ENCODE assay signal across 12 cellular contexts in the genomic region with DNA sequence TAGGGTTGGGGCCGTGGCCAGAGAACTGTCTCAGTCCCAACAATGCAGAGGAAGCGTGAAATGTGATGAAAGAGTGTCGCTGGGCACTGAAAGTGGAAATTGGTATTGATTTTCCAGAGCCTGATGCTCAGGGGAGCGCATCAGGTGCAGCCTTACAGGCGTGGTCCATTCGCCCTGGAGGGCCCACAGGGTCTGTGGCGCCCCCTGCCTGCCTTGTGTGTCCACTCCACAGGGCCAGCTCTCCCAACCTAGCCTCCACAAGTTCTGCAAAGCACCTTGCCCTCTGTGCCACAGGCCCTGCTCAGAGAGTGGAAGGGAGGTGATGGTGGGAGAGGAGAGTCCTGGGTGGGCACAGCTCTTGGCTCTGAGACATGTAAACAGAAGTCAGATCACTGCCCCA. TPM values are rescaled to one million over a fixed set of nuclear protein-coding genes. Genes with fewer than 3 reads are reported as not detected.
DNase-seq lines count a peak whose midpoint lies in the region; ATAC-seq and TF ChIP-seq lines count a peak whose summit lies in the region.
"Had no signal": no experiment of that assay in that cellular context is flagged by ENCODE, and none has a peak within 500 bp of the region (broad histone marks: within the 10 kb centered on the region; RNA-seq: fewer than 3 reads in every experiment).

No MANE protein-coding gene starts in this region.

- TF ChIP-seq CTCF in heart left ventricle (IDR thresholded peaks at IDR 0.05): peak in 7 of 12 donors; percentile 11 to 43 (median 30)
- TF ChIP-seq CTCF in IMR-90 (conservative IDR thresholded peaks at IDR 0.05; ENCODE audit: low read depth, low read length): no peak
- peak; percentile 23 for TF ChIP-seq CTCF in choroid plexus epithelial cell (conservative IDR thresholded peaks at IDR 0.05; ENCODE audit: low read depth, low read length)

- intact Hi-C loops in heart left ventricle (cut with DNase I): loop anchor here in 2 of 10 donors (10.0 kb wide), 1 partner anchor 94 kb away; no protein-coding TSS in a partner anchor
- intact Hi-C loops in Right ventricle myocardium inferior (cut with DNase I): loop anchor here (10.0 kb wide), 1 partner anchor 94 kb away; no protein-coding TSS in a partner anchor
- intact Hi-C loops in IMR-90 (cut with micrococcal nuclease): no loop called here

- no peaks in the 10 kb centered on the region for H3K9me3 Mint-ChIP-seq in stimulated activated naive CD8-positive, alpha-beta T cell treated with anti-CD3 and anti-CD28 coated beads, Interleukin-15, amount 100 ng/mL, for 72 hours
- H3K9me3 Mint-ChIP-seq: activated T-cell treated with anti-CD3 and anti-CD28 coated beads, Interleukin-2, amount 50 U/mL, for 24 hours; T-helper 2 cell treated with Interferon-gamma antibody and Interleukin-4, amounts not matched to agents 5 μg/mL and 100 μg/mL, for 36 hours had no signal

- H3K27me3 Mint-ChIP-seq in stimulated activated naive CD8-positive, alpha-beta T cell treated with anti-CD3 and anti-CD28 coated beads, Interleukin-15, amount 100 ng/mL, for 72 hours: peaks cover 21% of the 10 kb centered on the region

- no TSS peak for BruUV-seq in IMR-90 (replicated peaks; lab: Mats Ljungman, UMichigan)

- POLR2A ChIA-PET in IMR-90 (lab: Charles Lee; ENCODE audit: unreplicated experiment): no interaction called here

- H3K27me3 ChIP-seq in heart left ventricle (peaks cover 0 to 6% (median 0%) of the 10 kb centered on the region in 9 donors), IMR-90 (ENCODE audit: control insufficient read depth, insufficient read depth, low read length) (peaks cover 42% of the 10 kb centered on the region), trophoblast cell (ENCODE audit: insufficient read depth, low read length) (no peaks in the 10 kb centered on the region)

- H3K4ac ChIP-seq in IMR-90 (ENCODE audit: low read depth, low read length): no peak overlapping the region
- H3K4ac ChIP-seq in trophoblast cell (ENCODE audit: low read depth, low read length): no peak overlapping the region

- DNase-seq in heart left ventricle: no peak
- DNase-seq in Right ventricle myocardium inferior (ENCODE audit: missing footprints): no peak
- no peak for DNase-seq in IMR-90
- no peak for DNase-seq in choroid plexus epithelial cell (ENCODE audit: low read depth)
- DNase-seq in stimulated activated naive CD8-positive, alpha-beta T cell treated with anti-CD3 and anti-CD28 coated beads, Interleukin-15, amount 100 ng/mL, for 72 hours: no peak
- no peak for DNase-seq in trophoblast cell
- no peak for DNase-seq in kidney tubule cell (ENCODE audit: low spot score)
- DNase-seq: activated T-cell treated with anti-CD3 and anti-CD28 coated beads, Interleukin-2, amount 50 U/mL, for 24 hours; NCI-H510A treated with DMSO at 0.1 percent for 48 hours; stimulated activated naive CD4-positive, alpha-beta T cell had no signal

- no peak for TF ChIP-seq RAD21 in IMR-90 (IDR thresholded peaks at IDR 0.05; ENCODE audit: low read length)

- H4K91ac ChIP-seq in IMR-90 (ENCODE audit: insufficient read depth, low read depth, low read length) (no peak overlapping the region), trophoblast cell (ENCODE audit: low read depth, low read length) (no peak overlapping the region)

- WGBS in heart left ventricle, 4 donors: 47 to 61% (median 56%) methylated on average over 7 of the region's 7 CpGs
- 71% methylated on average over 4 of the region's 7 CpGs; no CpG with 5 or more reads in 1 of the 2 experiments for WGBS in IMR-90 (ENCODE audit: extremely low coverage in 2 of 2, insufficient read length in 1 of 2), 2 experiments
- WGBS in trophoblast cell (ENCODE audit: extremely low coverage, insufficient coverage, insufficient read length): no CpG with 5 or more reads among the region's 7 CpGs

- no peaks in the 10 kb centered on the region for H3K9me1 ChIP-seq in IMR-90 (ENCODE audit: insufficient read depth, low read length)

- H3K4me1 ChIP-seq in heart left ventricle: no peaks in the 10 kb centered on the region
- H3K4me1 ChIP-seq in IMR-90 (ENCODE audit: control insufficient read depth, insufficient read depth, low read length): no peaks in the 10 kb centered on the region
- H3K4me1 ChIP-seq in trophoblast cell (ENCODE audit: control insufficient read depth in 1 of 2, insufficient read depth in 2 of 2, low read length in 2 of 2): no peaks in the 10 kb centered on the region

- H4K5ac ChIP-seq in IMR-90 (ENCODE audit: low read depth, low read length): no peak overlapping the region

- ATAC-seq in heart left ventricle (peak in 1 of 4 donors; percentile 52), Right ventricle myocardium inferior (no peak), IMR-90 (ENCODE audit: low read depth) (no peak), HG03045 (IDR thresholded peaks at IDR 0.05; ENCODE audit: unreplicated experiment) (no peak)
- peak; percentile 44 for ATAC-seq in stimulated activated naive CD8-positive, alpha-beta T cell treated with anti-CD3 and anti-CD28 coated beads, Interleukin-15, amount 100 ng/mL, for 72 hours

- H4K20me1 ChIP-seq in IMR-90 (ENCODE audit: insufficient read depth, low read length): no peaks in the 10 kb centered on the region

- TF ChIP-seq POLR2A in heart left ventricle (IDR thresholded peaks at IDR 0.05): no peak
- TF ChIP-seq POLR2A in IMR-90 (IDR thresholded peaks at IDR 0.05; ENCODE audit: low read depth, low read length): no peak

- H3K4me2 ChIP-seq in IMR-90 (ENCODE audit: low read depth, low read length): no peak overlapping the region
- no peak overlapping the region for H3K4me2 ChIP-seq in trophoblast cell (ENCODE audit: low read length)

- H2AK5ac ChIP-seq in IMR-90 (ENCODE audit: low read depth, low read length): no peak overlapping the region
- no peak overlapping the region for H2AK5ac ChIP-seq in trophoblast cell (ENCODE audit: low read length)

- H4K12ac ChIP-seq in trophoblast cell (ENCODE audit: low read depth, low read length): no peak overlapping the region

- H2BK5ac ChIP-seq in IMR-90 (ENCODE audit: low read depth, low read length, poor library complexity, severe bottlenecking) (no peak overlapping the region), trophoblast cell (ENCODE audit: low read depth, low read length, poor library complexity) (no peak overlapping the region)

- H3K36me3 ChIP-seq in heart left ventricle: no peaks in the 10 kb centered on the region
- no peaks in the 10 kb centered on the region for H3K36me3 ChIP-seq in IMR-90 (ENCODE audit: control insufficient read depth, insufficient read depth, low read length)
- no peaks in the 10 kb centered on the region for H3K36me3 ChIP-seq in trophoblast cell (ENCODE audit: control insufficient read depth in 1 of 2, insufficient read depth in 2 of 2, low read length in 2 of 2)

- H2AK9ac ChIP-seq in IMR-90 (replicated peaks; ENCODE audit: low read depth, low read length, poor library complexity): no peak overlapping the region

- H3K14ac ChIP-seq in IMR-90 (replicated peaks; ENCODE audit: low read depth, low read length) (no peak overlapping the region), trophoblast cell (ENCODE audit: low read length) (no peak overlapping the region)

- in situ Hi-C loops in IMR-90 (cut with MboI; ENCODE audit: low sequenced_read_pairs): no loop called here

- H3K27ac ChIP-seq in heart left ventricle (no peak overlapping the region), IMR-90 (ENCODE audit: insufficient read depth, low read length) (no peak overlapping the region), trophoblast cell (ENCODE audit: low read depth, low read length) (no peak overlapping the region)

- no peak overlapping the region for H3K27ac Mint-ChIP-seq in stimulated activated naive CD8-positive, alpha-beta T cell treated with anti-CD3 and anti-CD28 coated beads, Interleukin-15, amount 100 ng/mL, for 72 hours
- H3K27ac Mint-ChIP-seq: activated T-cell treated with anti-CD3 and anti-CD28 coated beads, Interleukin-2, amount 50 U/mL, for 24 hours; T-helper 2 cell treated with Interferon-gamma antibody and Interleukin-4, amounts not matched to agents 5 μg/mL and 100 μg/mL, for 36 hours had no signal

- H2BK120ac ChIP-seq in IMR-90 (ENCODE audit: low read depth, low read length): no peak overlapping the region
- no peak overlapping the region for H2BK120ac ChIP-seq in trophoblast cell (ENCODE audit: insufficient read depth, low read length, poor library complexity)

- H3K79me1 ChIP-seq in IMR-90 (ENCODE audit: low read depth in 1 of 2, low read length in 2 of 2) (no peaks in the 10 kb centered on the region), trophoblast cell (ENCODE audit: low read length) (no peaks in the 10 kb centered on the region)

- no peak overlapping the region for H3K4me3 Mint-ChIP-seq in stimulated activated naive CD8-positive, alpha-beta T cell treated with anti-CD3 and anti-CD28 coated beads, Interleukin-15, amount 100 ng/mL, for 72 hours
- H3K4me3 Mint-ChIP-seq: activated T-cell treated with anti-CD3 and anti-CD28 coated beads, Interleukin-2, amount 50 U/mL, for 24 hours; T-helper 2 cell treated with Interferon-gamma antibody and Interleukin-4, amounts not matched to agents 5 μg/mL and 100 μg/mL, for 36 hours had no signal

- dilution Hi-C loops in IMR-90 (cut with HindIII; ENCODE audit: low sequenced_read_pairs, unreplicated experiment): no loop called here

- no peak overlapping the region for H2BK20ac ChIP-seq in IMR-90 (ENCODE audit: low read depth, low read length)

- no peak overlapping the region for H3K4me3 ChIP-seq in heart left ventricle
- H3K4me3 ChIP-seq in IMR-90 (ENCODE audit: insufficient read depth, low read depth, low read length): no peak overlapping the region
- H3K4me3 ChIP-seq in choroid plexus epithelial cell (ENCODE audit: low read depth, low read length): no peak overlapping the region
- H3K4me3 ChIP-seq in trophoblast cell (ENCODE audit: low read depth, low read length): no peak overlapping the region

- H4K8ac ChIP-seq in IMR-90 (ENCODE audit: low read depth in 2 of 2, low read length in 2 of 2) (no peak overlapping the region), trophoblast cell (ENCODE audit: low read depth, low read length) (no peak overlapping the region)

- H3K4me1 Mint-ChIP-seq in stimulated activated naive CD8-positive, alpha-beta T cell treated with anti-CD3 and anti-CD28 coated beads, Interleukin-15, amount 100 ng/mL, for 72 hours: no peaks in the 10 kb centered on the region

- H3K79me2 ChIP-seq in trophoblast cell (ENCODE audit: control insufficient read depth, insufficient read depth, low read length, poor library complexity): no peaks in the 10 kb centered on the region

- CTCF ChIA-PET in IMR-90 (lab: Yijun Ruan, JAX): no interaction called here

- no peak overlapping the region for H3K23ac ChIP-seq in IMR-90 (ENCODE audit: low read depth, low read length)
- H3K23ac ChIP-seq in trophoblast cell (ENCODE audit: low read length): no peak overlapping the region

- H2BK12ac ChIP-seq in trophoblast cell (ENCODE audit: low read length): no peak overlapping the region

- H2BK15ac ChIP-seq in IMR-90 (ENCODE audit: low read depth, low read length): no peak overlapping the region

- H3K9ac ChIP-seq in IMR-90 (ENCODE audit: low read depth, low read length): no peak overlapping the region
- H3K9ac ChIP-seq in trophoblast cell (ENCODE audit: low read length): no peak overlapping the region

- H3K18ac ChIP-seq in IMR-90 (ENCODE audit: low read depth, low read length) (no peak overlapping the region), trophoblast cell (ENCODE audit: low read length) (no peak overlapping the region)

- no peak overlapping the region for H3K56ac ChIP-seq in IMR-90 (ENCODE audit: extremely low read depth, insufficient read depth, low read length)

- H2AFZ ChIP-seq in IMR-90 (replicated peaks; ENCODE audit: low read length, poor library complexity): peak overlapping the region; percentile 32
- H2AFZ ChIP-seq in trophoblast cell (ENCODE audit: insufficient read depth, low read length, poor library complexity): no peak overlapping the region

- no peaks in the 10 kb centered on the region for H3K9me3 ChIP-seq in heart left ventricle
- H3K9me3 ChIP-seq in IMR-90 (ENCODE audit: control insufficient read depth, insufficient read depth, low read length): no peaks in the 10 kb centered on the region
- H3K9me3 ChIP-seq in trophoblast cell (ENCODE audit: insufficient read depth, low read depth, low read length): peaks cover 2% of the 10 kb centered on the region

RNA-seq across cellular contexts. Expression of a gene that starts 54.9 kb away (rescaled TPM):
- 1 to 10 TPM in 6 of 9 donors, under 1 TPM in 2, not detected in 1; 0.75 to 4.1 (median 2.4) TPM for total RNA-seq in heart left ventricle
- polyA plus RNA-seq in heart left ventricle: 1 to 10 TPM in 1 of 2 donors, under 1 TPM in 1; 0.42 to 2.2 TPM
- total RNA-seq in Right ventricle myocardium inferior: 3.6 TPM
- total RNA-seq in IMR-90 (2012; rRNA removed): not detected in 2 replicates
- polyA plus RNA-seq in IMR-90 (2012; rRNA removed): not detected in 2 replicates
- polyA plus RNA-seq in IMR-90 (2012; cell fraction: cytosol; rRNA removed): not detected in 2 replicates
- not detected in 2 replicates for polyA plus RNA-seq in IMR-90 (2012; cell fraction: nucleus; rRNA removed; ENCODE audit: low replicate concordance)
- polyA plus RNA-seq in trophoblast cell (2013): 9.5 and 10.1 TPM in 2 replicates
